13 cellular contexts compared by ENCODE assay signal in the genomic region with DNA sequence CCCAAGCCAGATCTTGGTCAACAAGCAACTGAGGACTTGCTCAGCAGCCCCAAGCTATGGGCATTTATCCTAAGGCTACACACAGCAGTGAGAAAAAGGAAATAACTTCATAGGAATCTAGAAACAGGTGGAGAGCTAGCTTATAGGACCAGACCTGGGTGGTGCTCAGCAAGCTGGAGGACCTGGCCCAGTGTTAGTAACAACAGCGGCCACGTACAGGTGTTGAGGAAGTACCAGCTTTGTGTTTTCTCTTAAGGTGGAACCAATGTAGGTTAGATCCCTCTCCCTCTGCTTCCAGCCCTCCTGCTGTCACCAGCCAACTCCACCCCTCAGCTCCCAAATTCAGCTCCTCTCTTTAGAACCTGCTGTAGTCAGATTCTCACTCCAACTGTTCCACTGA. TPM values are rescaled to one million over a fixed set of nuclear protein-coding genes. Genes with fewer than 3 reads are reported as not detected.
A peak's percentile ranks its signal among the peaks of the same experiment; 100 is the strongest.
DNase-seq lines count a peak whose midpoint lies in the region; ATAC-seq, FAIRE-seq and TF ChIP-seq lines count a peak whose summit lies in the region.
"Had no signal": no experiment of that assay in that cellular context is flagged by ENCODE, and none has a peak within 500 bp of the region (broad histone marks: within the 10 kb centered on the region; RNA-seq: fewer than 3 reads in every experiment).

No MANE protein-coding gene starts in this region.

- WGBS in heart left ventricle, 4 donors, result 66 to 84% (median 77%) methylated on average over 2 of the region's 2 CpGs
- WGBS in SK-N-SH (ENCODE audit: low lambda C conversion rate), result 95% methylated on average over 2 of the region's 2 CpGs

- H3K27me3 ChIP-seq in heart left ventricle, result no peaks in the 10 kb centered on the region
- no peaks in the 10 kb centered on the region for H3K27me3 ChIP-seq in right atrium auricular region
- no peaks in the 10 kb centered on the region for H3K27me3 ChIP-seq in mucosa of rectum (ENCODE audit: control insufficient read depth in 2 of 2, insufficient read depth in 2 of 2, low read length in 2 of 2)
- no peaks in the 10 kb centered on the region for H3K27me3 ChIP-seq in SK-N-SH (ENCODE audit: insufficient read depth)

- no peaks in the 10 kb centered on the region for H3K79me2 ChIP-seq in SK-N-SH (ENCODE audit: insufficient read depth)

- H2AFZ ChIP-seq in SK-N-SH (ENCODE audit: low read depth), result no peak overlapping the region

- H3K27ac ChIP-seq in heart left ventricle, result peak overlapping the region in 11 of 12 donors; percentile 38 to 77 (median 61)
- peak overlapping the region in 1 of 2 donors; percentile 23 for H3K27ac ChIP-seq in right atrium auricular region
- peak overlapping the region; percentile 32 to 55 for H3K27ac ChIP-seq in mucosa of rectum (ENCODE audit: low read depth in 2 of 2, low read length in 2 of 2)
- no peak overlapping the region for H3K27ac ChIP-seq in SK-N-SH (ENCODE audit: low read depth in 2 of 2, low read length in 1 of 2)
- H3K27ac ChIP-seq: WERI-Rb-1 had no signal

- DNase-seq in heart left ventricle (no peak), right atrium auricular region (ENCODE audit: low spot score) (no peak), type B pancreatic cell (ENCODE audit: extremely low spot score, unreplicated experiment) (no peak), HTR-8/SVneo (ENCODE audit: insufficient read length, low spot score) (no peak), SK-N-SH (no peak)
- no peak for DNase-seq in activated CD8-positive, alpha-beta T cell treated with anti-CD3 and anti-CD28 coated beads, Interleukin-2, amount 10 ng/mL, durations not matched to agents 7 days and 5 days
- DNase-seq: activated T-cell treated with anti-CD3 and anti-CD28 coated beads, Interleukin-2, amount 50 U/mL, for 48 hours; GOT3; WERI-Rb-1 had no signal

- TF ChIP-seq CTCF in heart left ventricle (IDR thresholded peaks at IDR 0.05) (no peak), right atrium auricular region (IDR thresholded peaks at IDR 0.05) (no peak), type B pancreatic cell (conservative IDR thresholded peaks at IDR 0.05) (no peak), SK-N-SH (IDR thresholded peaks at IDR 0.05) (no peak)

- peaks cover 80% of the 10 kb centered on the region for H3K36me3 Mint-ChIP-seq in activated CD8-positive, alpha-beta T cell treated with anti-CD3 and anti-CD28 coated beads, Interleukin-2, amount 10 ng/mL, durations not matched to agents 7 days and 5 days (ENCODE audit: low read depth)
- H3K36me3 Mint-ChIP-seq in type B pancreatic cell, result no peaks in the 10 kb centered on the region

- no peak overlapping the region for H3K4me3 ChIP-seq in heart left ventricle
- no peak overlapping the region for H3K4me3 ChIP-seq in right atrium auricular region
- no peak overlapping the region for H3K4me3 ChIP-seq in mucosa of rectum (ENCODE audit: low read length in 2 of 2)
- no peak overlapping the region for H3K4me3 ChIP-seq in SK-N-SH (ENCODE audit: low read depth in 2 of 2, low read length in 1 of 2)

- intact Hi-C loops in heart left ventricle (cut with DNase I), result no loop called here

- CTCF ChIA-PET in activated CD8-positive, alpha-beta T cell treated with anti-CD3 and anti-CD28 coated beads, Interleukin-2, amount 10 ng/mL, durations not matched to agents 7 days and 5 days (lab: Charles Lee), result interaction anchor here (1.3 to 3.0 kb wide), 4 partner anchors 9 to 27 kb away, joined by 3 to 8 read pairs (median 5); no protein-coding TSS in a partner anchor
- CTCF ChIA-PET in SK-N-SH (lab: Yijun Ruan, JAX), result interaction anchor here (1.4 kb wide), 1 partner anchor 80 kb away, joined by 3 read pairs; no protein-coding TSS in a partner anchor

- TF ChIP-seq EP300 in SK-N-SH (IDR thresholded peaks at IDR 0.05; ENCODE audit: borderline replicate concordance in 1 of 2, low read depth in 1 of 2, low read length in 1 of 2), result no peak

- TF ChIP-seq RAD21 in SK-N-SH (IDR thresholded peaks at IDR 0.05; ENCODE audit: low read length), result no peak

- no peak for FAIRE-seq in HTR-8/SVneo (lab: Jason Lieb, UNC)
- FAIRE-seq: endometrium, GM19239 had no signal

- H3K9me3 ChIP-seq in heart left ventricle (no peaks in the 10 kb centered on the region), right atrium auricular region (no peaks in the 10 kb centered on the region), mucosa of rectum (ENCODE audit: control insufficient read depth in 2 of 2, low read length in 2 of 2) (no peaks in the 10 kb centered on the region), SK-N-SH (no peaks in the 10 kb centered on the region)

- H3K9me3 Mint-ChIP-seq in activated CD8-positive, alpha-beta T cell treated with anti-CD3 and anti-CD28 coated beads, Interleukin-2, amount 10 ng/mL, durations not matched to agents 7 days and 5 days (ENCODE audit: insufficient read depth), result no peaks in the 10 kb centered on the region
- H3K9me3 Mint-ChIP-seq in type B pancreatic cell, result no peaks in the 10 kb centered on the region

- peaks cover 5% of the 10 kb centered on the region for H3F3A ChIP-seq in SK-N-SH (replicated peaks; ENCODE audit: insufficient read depth)

- peaks cover 17 to 67% (median 52%) of the 10 kb centered on the region in 12 donors for H3K4me1 ChIP-seq in heart left ventricle
- peaks cover 0 to 39% of the 10 kb centered on the region in 2 donors for H3K4me1 ChIP-seq in right atrium auricular region
- H3K4me1 ChIP-seq in mucosa of rectum (ENCODE audit: control insufficient read depth in 2 of 2, insufficient read depth in 2 of 2, low read length in 2 of 2), result peaks cover 13 to 14% of the 10 kb centered on the region in 2 donors
- H3K4me1 ChIP-seq in SK-N-SH (ENCODE audit: control insufficient read depth in 1 of 2, insufficient read depth in 2 of 2, low read depth in 1 of 2, low read length in 1 of 2), result peaks cover 0 to 2% of the 10 kb centered on the region in 2 experiments; a peak in 1 of 4 replicates

- TF ChIP-seq POLR2A in heart left ventricle (IDR thresholded peaks at IDR 0.05), result no peak

- H4K20me1 ChIP-seq in SK-N-SH (ENCODE audit: insufficient read depth), result no peaks in the 10 kb centered on the region

- no peak overlapping the region for H3K4me3 Mint-ChIP-seq in activated CD8-positive, alpha-beta T cell treated with anti-CD3 and anti-CD28 coated beads, Interleukin-2, amount 10 ng/mL, durations not matched to agents 7 days and 5 days
- H3K4me3 Mint-ChIP-seq in type B pancreatic cell, result no peak overlapping the region

- H3K4me2 ChIP-seq in SK-N-SH, result no peak overlapping the region

- H3K36me3 ChIP-seq in heart left ventricle, result peaks cover 0 to 29% (median 17%) of the 10 kb centered on the region in 9 donors
- H3K36me3 ChIP-seq in right atrium auricular region, result no peaks in the 10 kb centered on the region
- H3K36me3 ChIP-seq in mucosa of rectum (ENCODE audit: control insufficient read depth in 2 of 2, insufficient read depth in 2 of 2, low read length in 2 of 2), result peaks cover 9 to 20% of the 10 kb centered on the region in 2 donors
- no peaks in the 10 kb centered on the region for H3K36me3 ChIP-seq in SK-N-SH (replicated peaks in 1 of 2; ENCODE audit: control insufficient read depth in 1 of 2, insufficient read depth in 2 of 2, low read length in 1 of 2)
- H3K36me3 ChIP-seq: WERI-Rb-1 had no signal

- ATAC-seq in heart left ventricle, result peak in 1 of 4 donors; percentile 6
- ATAC-seq in activated CD8-positive, alpha-beta T cell treated with anti-CD3 and anti-CD28 coated beads, Interleukin-2, amount 10 ng/mL, durations not matched to agents 7 days and 5 days, result no peak
- no peak for ATAC-seq in GM19455 (IDR thresholded peaks at IDR 0.05; ENCODE audit: unreplicated experiment)

- H3K9me2 ChIP-seq in SK-N-SH, result no peaks in the 10 kb centered on the region

- POLR2A ChIA-PET in activated CD8-positive, alpha-beta T cell treated with anti-CD3 and anti-CD28 coated beads, Interleukin-2, amount 10 ng/mL, durations not matched to agents 7 days and 5 days (lab: Charles Lee), result interaction anchor here (0.7 to 1.0 kb wide), 3 partner anchors 20 to 43 kb away, joined by 3 to 4 read pairs (median 4); a partner anchor contains a TSS
- POLR2A ChIA-PET in SK-N-SH (lab: Yijun Ruan, JAX), result no interaction called here

- H3K27me3 Mint-ChIP-seq in activated CD8-positive, alpha-beta T cell treated with anti-CD3 and anti-CD28 coated beads, Interleukin-2, amount 10 ng/mL, durations not matched to agents 7 days and 5 days (ENCODE audit: low read depth), result no peaks in the 10 kb centered on the region
- H3K27me3 Mint-ChIP-seq in type B pancreatic cell, result no peaks in the 10 kb centered on the region

- H3K9ac ChIP-seq in mucosa of rectum (ENCODE audit: low read depth in 1 of 2, low read length in 2 of 2), result no peak overlapping the region
- H3K9ac ChIP-seq in SK-N-SH, result no peak overlapping the region

- H3K27ac Mint-ChIP-seq in activated CD8-positive, alpha-beta T cell treated with anti-CD3 and anti-CD28 coated beads, Interleukin-2, amount 10 ng/mL, durations not matched to agents 7 days and 5 days, result peak overlapping the region; percentile 70
- H3K27ac Mint-ChIP-seq in type B pancreatic cell, result peak overlapping the region; percentile 61

- H3K4me1 Mint-ChIP-seq in activated CD8-positive, alpha-beta T cell treated with anti-CD3 and anti-CD28 coated beads, Interleukin-2, amount 10 ng/mL, durations not matched to agents 7 days and 5 days (ENCODE audit: low read depth), result peaks cover 56% of the 10 kb centered on the region
- peaks cover 23% of the 10 kb centered on the region for H3K4me1 Mint-ChIP-seq in type B pancreatic cell (ENCODE audit: unreplicated experiment)

TF ChIP-seq in SK-N-SH, 30 proteins besides CTCF, POLR2A, EP300 and RAD21 (continues in another document):
- TF ChIP-seq FOSL2 (IDR thresholded peaks at IDR 0.05; ENCODE audit: borderline replicate concordance, low read depth), result no peak
- TF ChIP-seq, protein P1, sequence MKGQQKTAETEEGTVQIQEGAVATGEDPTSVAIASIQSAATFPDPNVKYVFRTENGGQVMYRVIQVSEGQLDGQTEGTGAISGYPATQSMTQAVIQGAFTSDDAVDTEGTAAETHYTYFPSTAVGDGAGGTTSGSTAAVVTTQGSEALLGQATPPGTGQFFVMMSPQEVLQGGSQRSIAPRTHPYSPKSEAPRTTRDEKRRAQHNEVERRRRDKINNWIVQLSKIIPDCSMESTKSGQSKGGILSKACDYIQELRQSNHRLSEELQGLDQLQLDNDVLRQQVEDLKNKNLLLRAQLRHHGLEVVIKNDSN (IDR thresholded peaks at IDR 0.05; ENCODE audit: borderline replicate concordance, low read depth), result no peak
- TF ChIP-seq MXI1 (IDR thresholded peaks at IDR 0.05; ENCODE audit: low read depth, low read length), result no peak
- TF ChIP-seq CHD2 (IDR thresholded peaks at IDR 0.05; ENCODE audit: low read length, partially characterized antibody), result no peak
- no peak for TF ChIP-seq YY1 (IDR thresholded peaks at IDR 0.05; ENCODE audit: low read depth)

RNA-seq across cellular contexts. Expression of a gene that starts 43.4 kb away (rescaled TPM):
- 100 to 1,000 TPM in 1 of 9 donors, 10 to 100 TPM in 7, 1 to 10 TPM in 1; 9.2 to 190 (median 18.4) TPM for total RNA-seq in heart left ventricle
- 10 to 100 TPM in 1 of 2 donors, 1 to 10 TPM in 1; 7.5 to 12.2 TPM for polyA plus RNA-seq in heart left ventricle
- 10 to 100 TPM; 10.1 to 15.8 TPM for total RNA-seq in right atrium auricular region
- total RNA-seq in activated CD8-positive, alpha-beta T cell treated with anti-CD3 and anti-CD28 coated beads, Interleukin-2, amount 10 ng/mL, durations not matched to agents 7 days and 5 days, result 100 to 1,000 TPM; 221 to 228 TPM
- total RNA-seq in type B pancreatic cell (ENCODE audit: low replicate concordance), result 50.1 and 77.4 TPM in 2 replicates
- polyA plus RNA-seq in SK-N-SH (2012; rRNA removed), result 13.8 and 15.2 TPM in 2 replicates
- polyA plus RNA-seq in SK-N-SH (2012; cell fraction: cytosol; rRNA removed), result 9.0 and 11.2 TPM in 2 replicates
- polyA plus RNA-seq in SK-N-SH (2012; cell fraction: nucleus; rRNA removed), result 30.4 and 31.8 TPM in 2 replicates

Comparison
In these comparisons a context has a peak if more than half of its experiments do, and no peak if none do; other contexts are left out.
1. H3K27ac ChIP-seq: peak in heart left ventricle (11 of 12) and mucosa of rectum (2 of 2); none in SK-N-SH (0 of 2).